ENCODE assay signal across 8 cellular contexts in the genomic region with DNA sequence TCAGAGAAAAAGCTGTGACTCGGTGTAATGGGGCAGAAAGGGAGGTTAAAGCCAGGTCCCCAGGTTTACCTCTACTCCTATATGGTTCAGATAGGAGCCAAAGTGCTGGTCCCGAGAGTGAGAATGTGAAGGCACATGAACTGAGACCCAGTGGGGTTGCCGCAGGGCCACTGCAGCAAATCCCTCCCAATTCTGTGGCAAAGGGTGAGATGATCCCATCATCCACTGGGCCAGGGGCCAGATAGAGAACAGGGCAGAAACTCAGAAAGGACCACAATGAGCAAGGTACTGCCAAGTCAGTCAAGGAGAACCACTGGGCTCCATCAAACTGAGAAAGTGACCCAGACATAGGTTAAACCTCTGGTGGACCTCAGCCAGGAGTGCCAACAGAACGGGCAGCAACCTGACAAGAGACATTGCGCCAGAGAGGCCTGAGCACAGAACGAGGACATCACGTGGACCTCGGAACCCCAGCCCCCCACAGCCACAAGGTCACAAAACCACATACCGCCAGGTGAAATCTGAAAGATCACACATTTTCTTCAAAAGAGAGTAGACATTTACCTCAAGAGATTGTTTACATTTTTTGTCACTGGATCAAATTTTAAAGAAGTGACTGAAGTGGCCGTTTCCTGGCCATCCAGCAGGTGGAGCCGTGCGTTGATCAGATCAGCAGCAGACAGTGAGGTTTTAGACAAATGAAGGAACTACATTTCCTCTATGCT. TPM values are rescaled to one million over a fixed set of nuclear protein-coding genes. Genes with fewer than 3 reads are reported as not detected.
DNase-seq lines count a peak whose midpoint lies in the region; ATAC-seq, FAIRE-seq and TF ChIP-seq lines count a peak whose summit lies in the region.

No MANE protein-coding gene starts in this region.

- FAIRE-seq in frontal cortex (lab: Jason Lieb, UNC), result peak; percentile 69

- no peak overlapping the region for H3K27ac ChIP-seq in CD8-positive, alpha-beta memory T cell (ENCODE audit: low read depth, low read length)
- H3K27ac ChIP-seq in parathyroid adenoma, result peak overlapping the region; percentile 47

- no peaks in the 10 kb centered on the region for H3K4me1 ChIP-seq in CD8-positive, alpha-beta memory T cell (ENCODE audit: insufficient read depth, low read length)
- peaks cover 16% of the 10 kb centered on the region for H3K4me1 ChIP-seq in parathyroid adenoma

- peak; percentile 52 to 80 (median 60) for DNase-seq in CD8-positive, alpha-beta memory T cell
- DNase-seq in Kasumi-1 (lab: John Stamatoyannopoulos, UW) (peak; percentile 87 to 90), SHP77 (lab: John Stamatoyannopoulos, UW) (peak; percentile 42 to 67), frontal cortex (ENCODE audit: low spot score in 2 of 2) (peak; percentile 49 to 66), type B pancreatic cell (ENCODE audit: extremely low spot score, unreplicated experiment) (no peak)
- peak; percentile 49 for DNase-seq in activated gamma-delta T cell treated with anti-CD3 and anti-CD28 coated beads, Interleukin-2, amount 50 U/mL, for 16 hours (ENCODE audit: low read depth)

- no peak overlapping the region for H3K4me3 ChIP-seq in CD8-positive, alpha-beta memory T cell (ENCODE audit: low read length)
- no peak overlapping the region for H3K4me3 ChIP-seq in parathyroid adenoma (ENCODE audit: low read depth, low read length)

- no peaks in the 10 kb centered on the region for H3K27me3 ChIP-seq in CD8-positive, alpha-beta memory T cell (ENCODE audit: insufficient read depth, low read length, poor library complexity, severe bottlenecking)
- no peaks in the 10 kb centered on the region for H3K27me3 ChIP-seq in parathyroid adenoma (ENCODE audit: control insufficient read depth, insufficient read depth, low read length)

- TF ChIP-seq CTCF in parathyroid adenoma (IDR thresholded peaks at IDR 0.05) (peak; percentile 96), type B pancreatic cell (conservative IDR thresholded peaks at IDR 0.05) (peak; percentile 91)

- POLR2A ChIA-PET in CD8-positive, alpha-beta memory T cell (lab: Charles Lee), result no interaction called here

- H3K9me3 ChIP-seq in CD8-positive, alpha-beta memory T cell (ENCODE audit: low read length), result no peaks in the 10 kb centered on the region
- no peaks in the 10 kb centered on the region for H3K9me3 ChIP-seq in parathyroid adenoma (ENCODE audit: control insufficient read depth, low read length)

- no peaks in the 10 kb centered on the region for H3K36me3 ChIP-seq in CD8-positive, alpha-beta memory T cell (ENCODE audit: insufficient read depth, low read length)
- H3K36me3 ChIP-seq in parathyroid adenoma (ENCODE audit: control insufficient read depth, insufficient read depth, low read length), result no peaks in the 10 kb centered on the region

- CTCF ChIA-PET in CD8-positive, alpha-beta memory T cell (lab: Charles Lee), result interaction anchor here (0.7 to 1.0 kb wide), 2 partner anchors 26 to 162 kb away, joined by 3 to 4 read pairs; no protein-coding TSS in a partner anchor

- H3K36me3 Mint-ChIP-seq in CD8-positive, alpha-beta memory T cell, result no peaks in the 10 kb centered on the region
- H3K36me3 Mint-ChIP-seq in type B pancreatic cell, result no peaks in the 10 kb centered on the region

- H3K9ac ChIP-seq in parathyroid adenoma, result no peak overlapping the region

- peak overlapping the region; percentile 87 for H2AFZ ChIP-seq in parathyroid adenoma

- H3K4me3 Mint-ChIP-seq in CD8-positive, alpha-beta memory T cell, result no peak overlapping the region
- no peak overlapping the region for H3K4me3 Mint-ChIP-seq in type B pancreatic cell

- ATAC-seq in GM21367 (IDR thresholded peaks at IDR 0.05; ENCODE audit: unreplicated experiment), result peak; percentile 70

- H3K4me2 ChIP-seq in parathyroid adenoma (ENCODE audit: low read length), result peak overlapping the region; percentile 35

- peaks cover 0 to 4% of the 10 kb centered on the region in 2 donors for H3K27me3 Mint-ChIP-seq in CD8-positive, alpha-beta memory T cell
- no peaks in the 10 kb centered on the region for H3K27me3 Mint-ChIP-seq in type B pancreatic cell

- H3K9me3 Mint-ChIP-seq in CD8-positive, alpha-beta memory T cell, result no peaks in the 10 kb centered on the region
- H3K9me3 Mint-ChIP-seq in type B pancreatic cell, result no peaks in the 10 kb centered on the region

- H3K4me1 Mint-ChIP-seq in CD8-positive, alpha-beta memory T cell, result no peaks in the 10 kb centered on the region
- peaks cover 5% of the 10 kb centered on the region for H3K4me1 Mint-ChIP-seq in type B pancreatic cell (ENCODE audit: unreplicated experiment)

- no peaks in the 10 kb centered on the region for H3K79me2 ChIP-seq in parathyroid adenoma

- peak overlapping the region in 4 of 8 donors; percentile 0 to 67 (median 19) for H3K27ac Mint-ChIP-seq in CD8-positive, alpha-beta memory T cell
- peak overlapping the region; percentile 19 for H3K27ac Mint-ChIP-seq in type B pancreatic cell

RNA-seq across cellular contexts. Expression of a gene that starts 20.5 kb away (rescaled TPM):
- total RNA-seq in CD8-positive, alpha-beta memory T cell, result 10 to 100 TPM; 24.0 to 29.4 TPM
- polyA plus RNA-seq in CD8-positive, alpha-beta memory T cell, result 13.0 TPM
- total RNA-seq in frontal cortex (28.1 TPM), type B pancreatic cell (ENCODE audit: low replicate concordance) (33.7 and 80.6 TPM in 2 replicates)
